Comparison of ENCODE assay signal across 10 cellular contexts in genomic region chr12:15996254-15996653, GRCh38.
DNase-seq lines count a peak whose midpoint lies in the region; ATAC-seq and TF ChIP-seq lines count a peak whose summit lies in the region.
"Had no signal": no experiment of that assay in that cellular context is flagged by ENCODE, and none has a peak within 500 bp of the region (broad histone marks: within the 10 kb centered on the region; RNA-seq: fewer than 3 reads in every experiment).

No MANE protein-coding gene starts in this region.

- H3K27me3 ChIP-seq in osteoblast (ENCODE audit: insufficient read depth, low read length) (no peaks in the 10 kb centered on the region), tibial nerve (no peaks in the 10 kb centered on the region)

- H3K9me3 ChIP-seq in osteoblast (ENCODE audit: low read depth, low read length) (no peaks in the 10 kb centered on the region), tibial nerve (no peaks in the 10 kb centered on the region)

- no peak overlapping the region for H3K4me3 ChIP-seq in osteoblast (ENCODE audit: insufficient read depth, low read length)
- H3K4me3 ChIP-seq in tibial nerve: no peak overlapping the region

- H3K4me1 ChIP-seq in osteoblast (ENCODE audit: insufficient read depth, low read length) (peaks cover 14% of the 10 kb centered on the region), tibial nerve (peaks cover 0 to 4% (median 0%) of the 10 kb centered on the region in 4 donors)

- TF ChIP-seq EP300 in tibial nerve (IDR thresholded peaks at IDR 0.05): no peak

- DNase-seq in NCI-H69 (lab: John Stamatoyannopoulos, UW) (peak; percentile 23), fibroblast of gingiva (ENCODE audit: low read depth) (peak; percentile 64), osteoblast (ENCODE audit: insufficient read length, low spot score, missing footprints) (no peak), GM19240 (ENCODE audit: insufficient read length, low spot score) (no peak), tibial nerve (ENCODE audit: low spot score in 2 of 2) (no peak)
- DNase-seq in activated CD4-positive, alpha-beta T cell treated with anti-CD3 and anti-CD28 coated beads, Interleukin-2, amount 50 U/mL, for 1 hour: no peak
- DNase-seq: activated CD4-positive, alpha-beta T cell treated with anti-CD3 and anti-CD28 coated beads, Interleukin-2, amount 10 ng/mL, durations not matched to agents 7 days and 5 days; NCI-H1436 treated with DMSO at 0.1 percent for 48 hours had no signal

- no peaks in the 10 kb centered on the region for H3K36me3 ChIP-seq in osteoblast (ENCODE audit: insufficient read depth, low read length)
- H3K36me3 ChIP-seq in tibial nerve: peaks cover 0 to 8% (median 0%) of the 10 kb centered on the region in 3 donors

- no peaks in the 10 kb centered on the region for H4K20me1 ChIP-seq in osteoblast (ENCODE audit: insufficient read depth, low read length)

- WGBS in tibial nerve, 2 donors: 60 to 84% methylated on average over 3 of the region's 3 CpGs

- H2AFZ ChIP-seq in osteoblast (ENCODE audit: low read length): no peak overlapping the region

- TF ChIP-seq CTCF in GM12873 (IDR thresholded peaks at IDR 0.05; ENCODE audit: insufficient read depth, low read depth, low read length, missing control alignments) (peak; percentile 8), osteoblast (IDR thresholded peaks at IDR 0.05; ENCODE audit: extremely low read depth, low read depth, low read length) (peak; percentile 18), tibial nerve (IDR thresholded peaks at IDR 0.05) (no peak)

- no peak for TF ChIP-seq POLR2A in tibial nerve (IDR thresholded peaks at IDR 0.05)

- no peaks in the 10 kb centered on the region for H3K79me2 ChIP-seq in osteoblast (ENCODE audit: insufficient read depth, low read length)

- H3K27ac ChIP-seq in osteoblast (ENCODE audit: low read depth, low read length) (no peak overlapping the region), tibial nerve (no peak overlapping the region)

- no peak overlapping the region for H3K4me2 ChIP-seq in osteoblast (ENCODE audit: insufficient read depth, low read length)

- ATAC-seq in GM18519 (IDR thresholded peaks at IDR 0.05; ENCODE audit: low FRiP score, unreplicated experiment): no peak

Comparison
In these comparisons a context has a peak if more than half of its experiments do, and no peak if none do; other contexts are left out.
1. CTCF ChIP-seq: peak in GM12873 (single experiment) and osteoblast (single experiment); none in tibial nerve (0 of 5).
2. DNase-seq: peak in NCI-H69 (single experiment) and fibroblast of gingiva (single experiment); none in osteoblast (single experiment), GM19240 (single experiment), activated CD4-positive, alpha-beta T cell treated with anti-CD3 and anti-CD28 coated beads, Interleukin-2, amount 50 U/mL, for 1 hour (single experiment) and tibial nerve (0 of 2).